In genomic region chr3:46537789-46538188, GRCh38 we compare ENCODE assay signal across 19 cellular contexts. TPM values are rescaled to one million over a fixed set of nuclear protein-coding genes. Genes with fewer than 3 reads are reported as not detected.
A peak's percentile ranks its signal among the peaks of the same experiment; 100 is the strongest.
DNase-seq lines count a peak whose midpoint lies in the region; ATAC-seq lines count a peak whose summit lies in the region.
"Had no signal": no experiment of that assay in that cellular context is flagged by ENCODE, and none has a peak within 500 bp of the region (broad histone marks: within the 10 kb centered on the region; RNA-seq: fewer than 3 reads in every experiment).

No MANE protein-coding gene starts in this region.

- peaks cover 14% of the 10 kb centered on the region for H3K36me3 Mint-ChIP-seq in activated naive CD4-positive, alpha-beta T cell treated with anti-CD3 and anti-CD28 coated beads, Interleukin-2, amount 10 ng/mL, durations not matched to agents 7 days and 5 days
- no peaks in the 10 kb centered on the region for H3K36me3 Mint-ChIP-seq in activated naive CD4-positive, alpha-beta T cell treated with anti-CD3 and anti-CD28 coated beads, Interleukin-2, amount 50 U/mL, for 72 hours
- H3K36me3 Mint-ChIP-seq in activated naive CD8-positive, alpha-beta T cell treated with anti-CD3 and anti-CD28 coated beads, Interleukin-2, amount 10 ng/mL, durations not matched to agents 7 days and 5 days, result no peaks in the 10 kb centered on the region
- no peaks in the 10 kb centered on the region for H3K36me3 Mint-ChIP-seq in stimulated activated effector memory CD8-positive, alpha-beta T cell treated with anti-CD3 and anti-CD28 coated beads, Interleukin-12 subunit alpha, Interleukin-12 subunit beta, amount 100 ng/mL, for 72 hours

- H3K4me1 Mint-ChIP-seq in activated naive CD4-positive, alpha-beta T cell treated with anti-CD3 and anti-CD28 coated beads, Interleukin-2, amount 10 ng/mL, durations not matched to agents 7 days and 5 days, result peaks cover 85% of the 10 kb centered on the region
- peaks cover 31% of the 10 kb centered on the region for H3K4me1 Mint-ChIP-seq in activated naive CD8-positive, alpha-beta T cell treated with anti-CD3 and anti-CD28 coated beads, Interleukin-2, amount 10 ng/mL, durations not matched to agents 7 days and 5 days
- H3K4me1 Mint-ChIP-seq in stimulated activated effector memory CD8-positive, alpha-beta T cell treated with anti-CD3 and anti-CD28 coated beads, Interleukin-12 subunit alpha, Interleukin-12 subunit beta, amount 100 ng/mL, for 72 hours, result peaks cover 48% of the 10 kb centered on the region

- H3K27me3 Mint-ChIP-seq in activated naive CD4-positive, alpha-beta T cell treated with anti-CD3 and anti-CD28 coated beads, Interleukin-2, amount 10 ng/mL, durations not matched to agents 7 days and 5 days, result peaks cover 17% of the 10 kb centered on the region
- H3K27me3 Mint-ChIP-seq in activated naive CD8-positive, alpha-beta T cell treated with anti-CD3 and anti-CD28 coated beads, Interleukin-2, amount 10 ng/mL, durations not matched to agents 7 days and 5 days, result peaks cover 33% of the 10 kb centered on the region

- peaks cover 2% of the 10 kb centered on the region for H3K9me3 Mint-ChIP-seq in activated naive CD4-positive, alpha-beta T cell treated with anti-CD3 and anti-CD28 coated beads, Interleukin-2, amount 10 ng/mL, durations not matched to agents 7 days and 5 days
- H3K9me3 Mint-ChIP-seq in activated naive CD4-positive, alpha-beta T cell treated with anti-CD3 and anti-CD28 coated beads, Interleukin-2, amount 50 U/mL, for 72 hours, result peaks cover 0 to 7% of the 10 kb centered on the region in 2 donors
- H3K9me3 Mint-ChIP-seq in activated naive CD8-positive, alpha-beta T cell treated with anti-CD3 and anti-CD28 coated beads, Interleukin-2, amount 10 ng/mL, durations not matched to agents 7 days and 5 days, result no peaks in the 10 kb centered on the region
- peaks cover 3% of the 10 kb centered on the region for H3K9me3 Mint-ChIP-seq in stimulated activated effector memory CD8-positive, alpha-beta T cell treated with anti-CD3 and anti-CD28 coated beads, Interleukin-12 subunit alpha, Interleukin-12 subunit beta, amount 100 ng/mL, for 72 hours

- DNase-seq in activated naive CD4-positive, alpha-beta T cell treated with anti-CD3 and anti-CD28 coated beads, Interleukin-2, amount 10 ng/mL, durations not matched to agents 7 days and 5 days, result no peak
- no peak for DNase-seq in activated naive CD4-positive, alpha-beta T cell treated with anti-CD3 and anti-CD28 coated beads, Interleukin-2, amount 50 U/mL, for 72 hours (ENCODE audit: low spot score in 2 of 2)
- peak; percentile 25 for DNase-seq in NAMALWA (ENCODE audit: low spot score)
- DNase-seq in activated naive CD8-positive, alpha-beta T cell treated with anti-CD3 and anti-CD28 coated beads, Interleukin-2, amount 10 ng/mL, durations not matched to agents 7 days and 5 days, result no peak
- peak in 1 of 2 donors; percentile 45 for DNase-seq in stimulated activated effector memory CD8-positive, alpha-beta T cell treated with anti-CD3 and anti-CD28 coated beads, Interleukin-12 subunit alpha, Interleukin-12 subunit beta, amount 100 ng/mL, for 72 hours (ENCODE audit: low spot score in 2 of 2)
- DNase-seq in C1 segment of cervical spinal cord (lab: John Stamatoyannopoulos, UW), result no peak
- no peak for DNase-seq in ureter (ENCODE audit: low spot score)
- no peak for DNase-seq in UCSD-AML1 (lab: John Stamatoyannopoulos, UW; ENCODE audit: unreplicated experiment)
- DNase-seq: amniotic stem cell; foreskin melanocyte; left lung; NCI-H1694; OCI-M1; posterior cingulate gyrus; stimulated activated CD4-positive, alpha-beta T cell treated with anti-CD3 and anti-CD28 coated beads, Interleukin-12 subunit alpha, Interleukin-12 subunit beta, amount 100 ng/mL, for 4 hours had no signal

- POLR2A ChIA-PET in activated naive CD8-positive, alpha-beta T cell treated with anti-CD3 and anti-CD28 coated beads, Interleukin-2, amount 10 ng/mL, durations not matched to agents 7 days and 5 days (lab: Charles Lee), result interaction anchor here (2.4 kb wide), 1 partner anchor 49 kb away, joined by 14 read pairs; no protein-coding TSS in a partner anchor

- H3K27ac Mint-ChIP-seq in activated naive CD4-positive, alpha-beta T cell treated with anti-CD3 and anti-CD28 coated beads, Interleukin-2, amount 10 ng/mL, durations not matched to agents 7 days and 5 days, result peak overlapping the region; percentile 94
- no peak overlapping the region for H3K27ac Mint-ChIP-seq in activated naive CD4-positive, alpha-beta T cell treated with anti-CD3 and anti-CD28 coated beads, Interleukin-2, amount 50 U/mL, for 72 hours
- peak overlapping the region; percentile 91 for H3K27ac Mint-ChIP-seq in activated naive CD8-positive, alpha-beta T cell treated with anti-CD3 and anti-CD28 coated beads, Interleukin-2, amount 10 ng/mL, durations not matched to agents 7 days and 5 days
- H3K27ac Mint-ChIP-seq in stimulated activated effector memory CD8-positive, alpha-beta T cell treated with anti-CD3 and anti-CD28 coated beads, Interleukin-12 subunit alpha, Interleukin-12 subunit beta, amount 100 ng/mL, for 72 hours, result no peak overlapping the region

- no peak for ATAC-seq in activated naive CD4-positive, alpha-beta T cell treated with anti-CD3 and anti-CD28 coated beads, Interleukin-2, amount 50 U/mL, for 72 hours
- ATAC-seq in activated naive CD8-positive, alpha-beta T cell treated with anti-CD3 and anti-CD28 coated beads, Interleukin-2, amount 10 ng/mL, durations not matched to agents 7 days and 5 days (ENCODE audit: low read depth), result no peak
- ATAC-seq in stimulated activated effector memory CD8-positive, alpha-beta T cell treated with anti-CD3 and anti-CD28 coated beads, Interleukin-12 subunit alpha, Interleukin-12 subunit beta, amount 100 ng/mL, for 72 hours, result no peak
- ATAC-seq: left lung had no signal

- H3K4me3 Mint-ChIP-seq in activated naive CD4-positive, alpha-beta T cell treated with anti-CD3 and anti-CD28 coated beads, Interleukin-2, amount 10 ng/mL, durations not matched to agents 7 days and 5 days, result peak overlapping the region; percentile 54
- peak overlapping the region; percentile 60 for H3K4me3 Mint-ChIP-seq in activated naive CD8-positive, alpha-beta T cell treated with anti-CD3 and anti-CD28 coated beads, Interleukin-2, amount 10 ng/mL, durations not matched to agents 7 days and 5 days
- peak overlapping the region; percentile 70 for H3K4me3 Mint-ChIP-seq in stimulated activated effector memory CD8-positive, alpha-beta T cell treated with anti-CD3 and anti-CD28 coated beads, Interleukin-12 subunit alpha, Interleukin-12 subunit beta, amount 100 ng/mL, for 72 hours

- CTCF ChIA-PET in activated naive CD4-positive, alpha-beta T cell treated with anti-CD3 and anti-CD28 coated beads, Interleukin-2, amount 10 ng/mL, durations not matched to agents 7 days and 5 days (lab: Charles Lee), result interaction anchor here (1.1 to 7.9 kb wide), 4 partner anchors 21 to 92 kb away, joined by 3 to 68 read pairs (median 8); partner anchors contain the start of gene RTP3

RNA-seq across cellular contexts. Expression of gene LRRC2, which starts 28.3 kb away (rescaled TPM):
- not detected for total RNA-seq in activated naive CD4-positive, alpha-beta T cell treated with anti-CD3 and anti-CD28 coated beads, Interleukin-2, amount 50 U/mL, for 72 hours
- under 1 TPM; 0.45 to 0.75 TPM for total RNA-seq in activated naive CD8-positive, alpha-beta T cell treated with anti-CD3 and anti-CD28 coated beads, Interleukin-2, amount 10 ng/mL, durations not matched to agents 7 days and 5 days
- 0.81 TPM for total RNA-seq in ureter
- total RNA-seq: G401, NCI-H460 had no signal

RNA-seq across cellular contexts. Expression of gene RTP3, which starts 40.0 kb away (rescaled TPM):
- not detected for total RNA-seq in activated naive CD4-positive, alpha-beta T cell treated with anti-CD3 and anti-CD28 coated beads, Interleukin-2, amount 50 U/mL, for 72 hours
- total RNA-seq in activated naive CD8-positive, alpha-beta T cell treated with anti-CD3 and anti-CD28 coated beads, Interleukin-2, amount 10 ng/mL, durations not matched to agents 7 days and 5 days, result not detected
- not detected for total RNA-seq in ureter
- total RNA-seq: G401, left lung, LHCN-M2, myocyte, NCI-H460 had no signal

Comparison
In these comparisons a context has a peak if more than half of its experiments do, and no peak if none do; other contexts are left out.
1. H3K27ac Mint-ChIP-seq: peak in activated naive CD4-positive, alpha-beta T cell treated with anti-CD3 and anti-CD28 coated beads, Interleukin-2, amount 10 ng/mL, durations not matched to agents 7 days and 5 days (single experiment) and activated naive CD8-positive, alpha-beta T cell treated with anti-CD3 and anti-CD28 coated beads, Interleukin-2, amount 10 ng/mL, durations not matched to agents 7 days and 5 days (single experiment); none in activated naive CD4-positive, alpha-beta T cell treated with anti-CD3 and anti-CD28 coated beads, Interleukin-2, amount 50 U/mL, for 72 hours (0 of 2) and stimulated activated effector memory CD8-positive, alpha-beta T cell treated with anti-CD3 and anti-CD28 coated beads, Interleukin-12 subunit alpha, Interleukin-12 subunit beta, amount 100 ng/mL, for 72 hours (single experiment).
2. Peak in every context shown above with its lines, with median percentiles within 50 percentile points of each other: H3K4me3 Mint-ChIP-seq.